14 cellular contexts compared by ENCODE assay signal in genomic region chr9:77180056-77180455, GRCh38. TPM values are rescaled to one million over a fixed set of nuclear protein-coding genes. Genes with fewer than 3 reads are reported as not detected.
A peak's percentile ranks its signal among the peaks of the same experiment; 100 is the strongest.
DNase-seq lines count a peak whose midpoint lies in the region; ATAC-seq and TF ChIP-seq lines count a peak whose summit lies in the region.
"Had no signal": no experiment of that assay in that cellular context is flagged by ENCODE, and none has a peak within 500 bp of the region (broad histone marks: within the 10 kb centered on the region; RNA-seq: fewer than 3 reads in every experiment).

No MANE protein-coding gene starts in this region.

- H3K9me3 Mint-ChIP-seq in Caco-2 (ENCODE audit: unreplicated experiment) (no peaks in the 10 kb centered on the region), memory B cell (no peaks in the 10 kb centered on the region)
- H3K9me3 Mint-ChIP-seq in activated CD8-positive, alpha-beta T cell treated with anti-CD3 and anti-CD28 coated beads, Interleukin-2, amount 10 ng/mL, durations not matched to agents 7 days and 5 days (ENCODE audit: insufficient read depth), result no peaks in the 10 kb centered on the region
- H3K9me3 Mint-ChIP-seq: dendritic cell treated with granulocyte-macrophage colony-stimulating factor and Interleukin-4, amounts not matched to agents 40 ng/mL and 50 ng/mL, for 4 days had no signal

- no peaks in the 10 kb centered on the region for H3K36me3 ChIP-seq in Caco-2 (ENCODE audit: control insufficient read depth, insufficient read depth, low read length)
- no peaks in the 10 kb centered on the region for H3K36me3 ChIP-seq in HEK293 (ENCODE audit: control insufficient read depth in 2 of 2, insufficient read depth in 1 of 2, low read length in 2 of 2)
- H3K36me3 ChIP-seq: SJSA1 had no signal

- CTCF ChIA-PET in Caco-2 (lab: Charles Lee), result no interaction called here
- CTCF ChIA-PET in HEK293 (lab: Yijun Ruan, JAX), result no interaction called here
- CTCF ChIA-PET in activated CD8-positive, alpha-beta T cell treated with anti-CD3 and anti-CD28 coated beads, Interleukin-2, amount 10 ng/mL, durations not matched to agents 7 days and 5 days (lab: Charles Lee), result no interaction called here

- no peak for ATAC-seq in activated CD8-positive, alpha-beta T cell treated with anti-CD3 and anti-CD28 coated beads, Interleukin-2, amount 10 ng/mL, durations not matched to agents 7 days and 5 days
- ATAC-seq in memory B cell (ENCODE audit: low read depth) (no peak), GM18858 (IDR thresholded peaks at IDR 0.05; ENCODE audit: unreplicated experiment) (no peak)

- H3K9me3 ChIP-seq in Caco-2, result no peaks in the 10 kb centered on the region
- H3K9me3 ChIP-seq in HEK293 (ENCODE audit: control insufficient read depth, insufficient read depth, low read depth, low read length), result no peaks in the 10 kb centered on the region
- H3K9me3 ChIP-seq: SJSA1, testis had no signal

- H3K4me1 ChIP-seq in Caco-2, result no peaks in the 10 kb centered on the region
- peaks cover 11% of the 10 kb centered on the region; the same call in 1 of the 2 replicates for H3K4me1 ChIP-seq in HEK293 (ENCODE audit: control insufficient read depth, insufficient read depth, low read length)

- H3K27ac ChIP-seq in HEK293 (ENCODE audit: extremely low read depth, low read depth, low read length), result no peak overlapping the region
- H3K27ac ChIP-seq: SJSA1, testis had no signal

- no peak for DNase-seq in Caco-2
- DNase-seq in activated CD8-positive, alpha-beta T cell treated with anti-CD3 and anti-CD28 coated beads, Interleukin-2, amount 10 ng/mL, durations not matched to agents 7 days and 5 days, result no peak
- no peak for DNase-seq in memory B cell (ENCODE audit: low spot score in 2 of 2)
- DNase-seq in activated effector memory CD4-positive, alpha-beta T cell treated with anti-CD3 and anti-CD28 coated beads, Interleukin-2, amount 50 U/mL, for 16 hours, result no peak
- DNase-seq in COLO829 (ENCODE audit: low spot score), result no peak
- DNase-seq: amniotic stem cell, kidney, NCI-H1694, NCI-H748 treated with DMSO at 0.1 percent for 48 hours, testis had no signal

- no peak overlapping the region for H3K4me3 ChIP-seq in Caco-2 (ENCODE audit: low read depth, low read length)
- H3K4me3 ChIP-seq in HEK293 (ENCODE audit: low read depth, low read length), result no peak overlapping the region; the same call in 1 of the 2 replicates
- H3K4me3 ChIP-seq: SJSA1, testis had no signal

- no peaks in the 10 kb centered on the region for H3K27me3 ChIP-seq in Caco-2 (replicated peaks; ENCODE audit: control insufficient read depth, insufficient read depth, low read length)
- H3K27me3 ChIP-seq: testis had no signal

- H3K4me1 Mint-ChIP-seq in Caco-2 (ENCODE audit: low read depth, unreplicated experiment) (no peaks in the 10 kb centered on the region), memory B cell (peaks cover 22% of the 10 kb centered on the region)
- peaks cover 24% of the 10 kb centered on the region for H3K4me1 Mint-ChIP-seq in activated CD8-positive, alpha-beta T cell treated with anti-CD3 and anti-CD28 coated beads, Interleukin-2, amount 10 ng/mL, durations not matched to agents 7 days and 5 days (ENCODE audit: low read depth)

- H3K4me3 Mint-ChIP-seq in Caco-2 (ENCODE audit: unreplicated experiment) (peak overlapping the region; percentile 75), memory B cell (peak overlapping the region; percentile 39)
- peak overlapping the region; percentile 97 for H3K4me3 Mint-ChIP-seq in activated CD8-positive, alpha-beta T cell treated with anti-CD3 and anti-CD28 coated beads, Interleukin-2, amount 10 ng/mL, durations not matched to agents 7 days and 5 days
- H3K4me3 Mint-ChIP-seq: dendritic cell treated with granulocyte-macrophage colony-stimulating factor and Interleukin-4, amounts not matched to agents 40 ng/mL and 50 ng/mL, for 4 days had no signal

- H3K36me3 Mint-ChIP-seq in Caco-2 (ENCODE audit: insufficient read depth, unreplicated experiment) (no peaks in the 10 kb centered on the region), memory B cell (no peaks in the 10 kb centered on the region)
- peaks cover 12% of the 10 kb centered on the region for H3K36me3 Mint-ChIP-seq in activated CD8-positive, alpha-beta T cell treated with anti-CD3 and anti-CD28 coated beads, Interleukin-2, amount 10 ng/mL, durations not matched to agents 7 days and 5 days (ENCODE audit: low read depth)

- H3K27me3 Mint-ChIP-seq in Caco-2 (ENCODE audit: insufficient read depth, unreplicated experiment) (no peaks in the 10 kb centered on the region), memory B cell (no peaks in the 10 kb centered on the region)
- peaks cover 8% of the 10 kb centered on the region for H3K27me3 Mint-ChIP-seq in activated CD8-positive, alpha-beta T cell treated with anti-CD3 and anti-CD28 coated beads, Interleukin-2, amount 10 ng/mL, durations not matched to agents 7 days and 5 days (ENCODE audit: low read depth)

- intact Hi-C loops in Caco-2 (cut with micrococcal nuclease; ENCODE audit: unreplicated experiment), result no loop called here

- TF ChIP-seq CTCF in Caco-2 (IDR thresholded peaks at IDR 0.05; ENCODE audit: insufficient read depth in 1 of 2, low read depth in 1 of 2, low read length in 1 of 2, severe bottlenecking in 1 of 2, unreplicated experiment in 1 of 2) (no peak), HEK293 (tag by site-specific recombination; IDR thresholded peaks at IDR 0.05) (no peak)

- H3K27ac Mint-ChIP-seq in Caco-2 (ENCODE audit: unreplicated experiment), result no peak overlapping the region
- no peak overlapping the region for H3K27ac Mint-ChIP-seq in activated CD8-positive, alpha-beta T cell treated with anti-CD3 and anti-CD28 coated beads, Interleukin-2, amount 10 ng/mL, durations not matched to agents 7 days and 5 days
- H3K27ac Mint-ChIP-seq in memory B cell, result no peak overlapping the region
- H3K27ac Mint-ChIP-seq: dendritic cell treated with granulocyte-macrophage colony-stimulating factor and Interleukin-4, amounts not matched to agents 40 ng/mL and 50 ng/mL, for 4 days had no signal

- BruUV-seq in Caco-2 (replicated peaks; lab: Mats Ljungman, UMichigan), result no TSS peak

- POLR2A ChIA-PET in Caco-2 (lab: Charles Lee), result no interaction called here
- POLR2A ChIA-PET in HEK293 (lab: Yijun Ruan, JAX), result no interaction called here
- POLR2A ChIA-PET in activated CD8-positive, alpha-beta T cell treated with anti-CD3 and anti-CD28 coated beads, Interleukin-2, amount 10 ng/mL, durations not matched to agents 7 days and 5 days (lab: Charles Lee), result no interaction called here

TF ChIP-seq in HEK293, 187 proteins besides CTCF, POLR2A, EP300 and RAD21:
- no peak for TF ChIP-seq ZNF785 (tag by site-specific recombination; IDR thresholded peaks at IDR 0.05)
- TF ChIP-seq PRDM6 (tag by site-specific recombination; IDR thresholded peaks at IDR 0.05), result peak; percentile 36; the same call in 1 of the 2 replicates
- peak; percentile 19; the same call in 1 of the 2 replicates for TF ChIP-seq PRDM10 (tag by site-specific recombination; IDR thresholded peaks at IDR 0.05)

RNA-seq across cellular contexts. Expression of gene VPS13A, which starts 2.7 kb away (rescaled TPM):
- 14.3 and 16.9 TPM in 2 replicates for total RNA-seq in Caco-2 (2022)
- 10 to 100 TPM; 39.4 to 40.2 TPM for total RNA-seq in activated CD8-positive, alpha-beta T cell treated with anti-CD3 and anti-CD28 coated beads, Interleukin-2, amount 10 ng/mL, durations not matched to agents 7 days and 5 days

Comparison
In these comparisons a context has a peak if more than half of its experiments do, and no peak if none do; other contexts are left out.
1. H3K4me3 Mint-ChIP-seq: peak in every context shown above with its lines; median percentile 97 in activated CD8-positive, alpha-beta T cell treated with anti-CD3 and anti-CD28 coated beads, Interleukin-2, amount 10 ng/mL, durations not matched to agents 7 days and 5 days; 75 in Caco-2; 39 in memory B cell.